In the genomic region with DNA sequence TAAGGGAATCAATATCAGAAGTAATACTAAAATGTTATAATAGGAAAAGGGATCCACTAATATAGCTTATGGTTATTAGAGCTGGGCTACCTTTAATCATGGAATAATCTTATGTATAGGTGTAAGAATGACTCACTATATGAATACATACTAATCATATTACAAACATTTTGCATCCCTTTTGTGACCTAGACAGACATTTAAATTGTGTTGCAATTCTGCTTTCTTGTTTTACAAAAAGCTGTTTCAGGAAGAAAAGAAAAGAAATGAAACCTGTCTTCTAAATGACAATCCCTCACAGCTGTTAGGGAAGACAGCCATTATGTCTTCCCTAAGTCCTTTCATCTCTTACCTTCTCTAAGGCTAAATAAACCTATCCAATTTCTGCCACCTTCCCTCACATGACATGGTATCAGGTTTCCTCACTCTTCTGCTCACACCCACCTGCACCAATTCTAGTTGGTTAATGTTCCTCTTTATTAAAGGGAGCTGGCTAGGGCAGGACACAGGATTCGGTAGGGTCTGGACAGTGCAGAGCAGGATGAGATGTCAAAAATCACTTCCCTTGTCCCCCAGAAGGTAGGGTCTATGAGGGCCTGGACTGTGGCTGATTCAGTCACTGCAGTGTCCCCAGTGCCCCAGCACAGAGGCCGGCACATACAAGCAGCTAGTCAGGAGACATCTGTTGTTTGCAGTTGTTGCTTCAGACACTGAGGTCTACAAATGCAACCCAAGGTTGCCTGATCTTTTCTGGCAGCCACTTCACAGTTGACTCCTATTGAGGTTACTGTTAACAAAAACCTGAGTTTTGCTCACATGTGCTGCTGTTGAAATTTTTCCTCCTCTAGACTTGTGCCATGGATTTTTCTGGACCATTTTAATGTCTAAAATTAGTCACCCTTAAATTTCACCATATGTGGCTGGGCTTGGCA, we compare ENCODE assay signal across 12 cellular contexts. TPM values are rescaled to one million over a fixed set of nuclear protein-coding genes. Genes with fewer than 3 reads are reported as not detected.
A peak's percentile ranks its signal among the peaks of the same experiment; 100 is the strongest.
DNase-seq lines count a peak whose midpoint lies in the region; ATAC-seq and TF ChIP-seq lines count a peak whose summit lies in the region.
"Had no signal": no experiment of that assay in that cellular context is flagged by ENCODE, and none has a peak within 500 bp of the region (broad histone marks: within the 10 kb centered on the region; RNA-seq: fewer than 3 reads in every experiment).

No MANE protein-coding gene starts in this region.

- no peak for ATAC-seq in IMR-90 (ENCODE audit: low read depth)
- ATAC-seq in HG03342 (IDR thresholded peaks at IDR 0.05; ENCODE audit: unreplicated experiment) = no peak
- ATAC-seq in GM18873 (IDR thresholded peaks at IDR 0.05; ENCODE audit: low FRiP score, unreplicated experiment) = no peak
- ATAC-seq: Right ventricle myocardium inferior had no signal

- DNase-seq in AG20443 (ENCODE audit: low spot score) = peak; percentile 20
- peak; percentile 18 for DNase-seq in IMR-90
- peak in 1 of 2 experiments; percentile 57 for DNase-seq in PC-9
- DNase-seq in glutamatergic neuron = no peak
- DNase-seq in A172 (ENCODE audit: low spot score) = no peak
- no peak for DNase-seq in hippocampal formation (lab: John Stamatoyannopoulos, UW)
- DNase-seq: dermis blood vessel endothelial cell, retina had no signal

- CTCF ChIA-PET in IMR-90 (lab: Yijun Ruan, JAX) = interaction anchor here (0.5 kb wide), 1 partner anchor 1896 kb away, joined by 4 read pairs; no protein-coding TSS in a partner anchor
- CTCF ChIA-PET in PC-9 (lab: Charles Lee) = interaction anchor here (0.6 kb wide), 1 partner anchor 97 kb away, joined by 3 read pairs; no protein-coding TSS in a partner anchor

- no peaks in the 10 kb centered on the region for H3K27me3 ChIP-seq in IMR-90 (ENCODE audit: control insufficient read depth, insufficient read depth, low read length)
- H3K27me3 ChIP-seq in PC-9 (ENCODE audit: insufficient read depth, low read depth) = no peaks in the 10 kb centered on the region
- H3K27me3 ChIP-seq: vagina had no signal

- H3K9me3 ChIP-seq in IMR-90 (ENCODE audit: control insufficient read depth, insufficient read depth, low read length) (no peaks in the 10 kb centered on the region), PC-9 (ENCODE audit: insufficient read depth, low read depth) (no peaks in the 10 kb centered on the region)
- H3K9me3 ChIP-seq: vagina had no signal

- H4K20me1 ChIP-seq in IMR-90 (ENCODE audit: insufficient read depth, low read length) (no peaks in the 10 kb centered on the region), PC-9 (ENCODE audit: insufficient read depth) (no peaks in the 10 kb centered on the region)

- H2AK5ac ChIP-seq in IMR-90 (ENCODE audit: low read depth, low read length) = no peak overlapping the region; the same call in 1 of the 2 replicates

- 50% methylated on average over 1 of the region's 2 CpGs; no CpG with 5 or more reads in 1 of the 2 experiments for whole genome bisulfite sequencing in IMR-90 (ENCODE audit: extremely low coverage in 2 of 2, insufficient read length in 1 of 2), 2 experiments

- no peak overlapping the region; the same call in 1 of the 2 replicates for H3K27ac ChIP-seq in IMR-90 (ENCODE audit: insufficient read depth, low read length)
- peak overlapping the region; percentile 14; the same call in 1 of the 2 replicates for H3K27ac ChIP-seq in PC-9
- H3K27ac ChIP-seq: vagina had no signal

- peak overlapping the region; percentile 43; the same call in 1 of the 2 replicates for H4K5ac ChIP-seq in IMR-90 (ENCODE audit: low read depth, low read length)

- no peak overlapping the region for H2BK120ac ChIP-seq in IMR-90 (ENCODE audit: low read depth, low read length)

- TF ChIP-seq CTCF in IMR-90 (conservative IDR thresholded peaks at IDR 0.05; ENCODE audit: low read depth, low read length) (no peak), PC-9 (conservative IDR thresholded peaks at IDR 0.05) (no peak), glutamatergic neuron (IDR thresholded peaks at IDR 0.05; ENCODE audit: partially characterized antibody, unreplicated experiment) (no peak)

- H3K27me3 Mint-ChIP-seq in glutamatergic neuron (ENCODE audit: unreplicated experiment) = peaks cover 9% of the 10 kb centered on the region

- peaks cover 11% of the 10 kb centered on the region for H3K4me1 Mint-ChIP-seq in glutamatergic neuron (ENCODE audit: low read depth, unreplicated experiment)

- no peak for TF ChIP-seq RAD21 in IMR-90 (IDR thresholded peaks at IDR 0.05; ENCODE audit: low read length)

- H4K91ac ChIP-seq in IMR-90 (ENCODE audit: insufficient read depth, low read depth, low read length) = no peak overlapping the region

- H3K4me1 ChIP-seq in IMR-90 (ENCODE audit: control insufficient read depth, insufficient read depth, low read length) (peaks cover 6% of the 10 kb centered on the region), PC-9 (replicated peaks; ENCODE audit: insufficient read depth) (peaks cover 37% of the 10 kb centered on the region)

- no peak overlapping the region for H3K23ac ChIP-seq in IMR-90 (ENCODE audit: low read depth, low read length)

- no peak for TF ChIP-seq POLR2A in IMR-90 (IDR thresholded peaks at IDR 0.05; ENCODE audit: low read depth, low read length)

- no peak overlapping the region for H2BK15ac ChIP-seq in IMR-90 (ENCODE audit: low read depth, low read length)

- H2AK9ac ChIP-seq in IMR-90 (replicated peaks; ENCODE audit: low read depth, low read length, poor library complexity) = peak overlapping the region; percentile 57

- POLR2A ChIA-PET in IMR-90 (lab: Charles Lee; ENCODE audit: unreplicated experiment) = no interaction called here
- POLR2A ChIA-PET in PC-9 (lab: Charles Lee; ENCODE audit: unreplicated experiment) = interaction anchor here (0.6 kb wide), 2 partner anchors 23 to 97 kb away, joined by 6 to 8 read pairs; no protein-coding TSS in a partner anchor

- no peak overlapping the region for H3K4me2 ChIP-seq in IMR-90 (ENCODE audit: low read depth, low read length)
- peak overlapping the region; percentile 29 for H3K4me2 ChIP-seq in PC-9

- peaks cover 7% of the 10 kb centered on the region; the same call in 1 of the 2 replicates for H3K9me1 ChIP-seq in IMR-90 (ENCODE audit: insufficient read depth, low read length)

- H3K9ac ChIP-seq in IMR-90 (ENCODE audit: low read depth, low read length) = no peak overlapping the region

- no peak overlapping the region for H2AFZ ChIP-seq in IMR-90 (replicated peaks; ENCODE audit: low read length, poor library complexity)
- H2AFZ ChIP-seq in PC-9 = no peak overlapping the region

- in situ Hi-C loops in IMR-90 (cut with MboI; ENCODE audit: low sequenced_read_pairs) = loop anchor here (5.0 kb wide), 1 partner anchor 69 kb away; a partner anchor contains a TSS

- peaks cover 30% of the 10 kb centered on the region for H3F3A ChIP-seq in PC-9 (ENCODE audit: insufficient read depth, low read depth)

- H3K4me3 ChIP-seq in IMR-90 (ENCODE audit: insufficient read depth, low read depth, low read length) = no peak overlapping the region
- H3K4me3 ChIP-seq in PC-9 = no peak overlapping the region
- H3K4me3 ChIP-seq: vagina had no signal

- H2BK5ac ChIP-seq in IMR-90 (ENCODE audit: low read depth, low read length, poor library complexity, severe bottlenecking) = peak overlapping the region; percentile 7

- no peak overlapping the region for H2BK20ac ChIP-seq in IMR-90 (ENCODE audit: low read depth, low read length)

- H3K9me3 Mint-ChIP-seq in glutamatergic neuron (ENCODE audit: unreplicated experiment) = peaks cover 8% of the 10 kb centered on the region

- no peak overlapping the region for H3K4ac ChIP-seq in IMR-90 (ENCODE audit: low read depth, low read length)

- H3K79me2 ChIP-seq in PC-9 (ENCODE audit: low read depth) = peaks cover 29% of the 10 kb centered on the region

- no peak overlapping the region; the same call in 1 of the 2 replicates for H3K18ac ChIP-seq in IMR-90 (ENCODE audit: low read depth, low read length)

- no TSS peak for BruUV-seq in IMR-90 (replicated peaks; lab: Mats Ljungman, UMichigan)
- BruUV-seq in PC-9 (replicated peaks; lab: Mats Ljungman, UMichigan) = no TSS peak

- H3K79me1 ChIP-seq in IMR-90 (ENCODE audit: low read depth in 1 of 2, low read length in 2 of 2) = peaks cover 22 to 47% of the 10 kb centered on the region in 2 experiments

- peaks cover 3% of the 10 kb centered on the region; the same call in 1 of the 2 replicates for H3K36me3 ChIP-seq in IMR-90 (ENCODE audit: control insufficient read depth, insufficient read depth, low read length)
- H3K36me3 ChIP-seq in PC-9 (ENCODE audit: low read depth) = no peaks in the 10 kb centered on the region
- H3K36me3 ChIP-seq: vagina had no signal

- H3K14ac ChIP-seq in IMR-90 (replicated peaks; ENCODE audit: low read depth, low read length) = peak overlapping the region; percentile 19

- dilution Hi-C loops in IMR-90 (cut with HindIII; ENCODE audit: low sequenced_read_pairs, unreplicated experiment) = no loop called here

- no peaks in the 10 kb centered on the region for H3K9me2 ChIP-seq in PC-9 (ENCODE audit: insufficient read depth)

- no peaks in the 10 kb centered on the region for H3K36me3 Mint-ChIP-seq in glutamatergic neuron (ENCODE audit: unreplicated experiment)

- H3K4me3 Mint-ChIP-seq in glutamatergic neuron (ENCODE audit: unreplicated experiment) = peak overlapping the region; percentile 23

- intact Hi-C loops in IMR-90 (cut with micrococcal nuclease) = no loop called here
- intact Hi-C loops in PC-9 (cut with micrococcal nuclease; ENCODE audit: unreplicated experiment) = no loop called here

- no peak overlapping the region; the same call in 1 of the 2 replicates for H3K56ac ChIP-seq in IMR-90 (ENCODE audit: extremely low read depth, insufficient read depth, low read length)

- peak overlapping the region; percentile 84 for H3K27ac Mint-ChIP-seq in glutamatergic neuron (ENCODE audit: unreplicated experiment)

- H4K8ac ChIP-seq in IMR-90 (ENCODE audit: low read depth in 2 of 2, low read length in 2 of 2) = no peak overlapping the region

TF ChIP-seq in IMR-90, 13 proteins besides CTCF, POLR2A, EP300 and RAD21 (continues in another document):
- TF ChIP-seq MXI1 (IDR thresholded peaks at IDR 0.05; ENCODE audit: borderline replicate concordance, low read depth, low read length) (no peak), SMC3 (IDR thresholded peaks at IDR 0.05; ENCODE audit: low read depth, low read length) (no peak)

RNA-seq across cellular contexts. Expression of a gene that starts 3.8 kb away (rescaled TPM):
- 50.2 and 56.7 TPM in 2 replicates for total RNA-seq in IMR-90 (2012; rRNA removed)
- polyA plus RNA-seq in IMR-90 (2012; rRNA removed) = 30.3 and 33.9 TPM in 2 replicates
- polyA plus RNA-seq in IMR-90 (2012; cell fraction: cytosol; rRNA removed) = 42.3 and 58.5 TPM in 2 replicates
- polyA plus RNA-seq in IMR-90 (2012; cell fraction: nucleus; rRNA removed; ENCODE audit: low replicate concordance) = 16.3 and 17.9 TPM in 2 replicates
- total RNA-seq in PC-9 (2021) = 55.1 and 81.0 TPM in 2 replicates
- 74.8 TPM for total RNA-seq in glutamatergic neuron (ENCODE audit: unreplicated experiment)
- 62.7 and 69.9 TPM in 2 replicates for total RNA-seq in A172 (2014; rRNA removed; shearing (Covaris generic))

Comparison
In these comparisons a context has a peak if more than half of its experiments do, and no peak if none do; other contexts are left out.
1. DNase-seq: peak in AG20443 (single experiment) and IMR-90 (single experiment); none in glutamatergic neuron (single experiment), A172 (single experiment) and hippocampal formation (0 of 2).